9 cellular contexts compared by ENCODE assay signal in the genomic region with DNA sequence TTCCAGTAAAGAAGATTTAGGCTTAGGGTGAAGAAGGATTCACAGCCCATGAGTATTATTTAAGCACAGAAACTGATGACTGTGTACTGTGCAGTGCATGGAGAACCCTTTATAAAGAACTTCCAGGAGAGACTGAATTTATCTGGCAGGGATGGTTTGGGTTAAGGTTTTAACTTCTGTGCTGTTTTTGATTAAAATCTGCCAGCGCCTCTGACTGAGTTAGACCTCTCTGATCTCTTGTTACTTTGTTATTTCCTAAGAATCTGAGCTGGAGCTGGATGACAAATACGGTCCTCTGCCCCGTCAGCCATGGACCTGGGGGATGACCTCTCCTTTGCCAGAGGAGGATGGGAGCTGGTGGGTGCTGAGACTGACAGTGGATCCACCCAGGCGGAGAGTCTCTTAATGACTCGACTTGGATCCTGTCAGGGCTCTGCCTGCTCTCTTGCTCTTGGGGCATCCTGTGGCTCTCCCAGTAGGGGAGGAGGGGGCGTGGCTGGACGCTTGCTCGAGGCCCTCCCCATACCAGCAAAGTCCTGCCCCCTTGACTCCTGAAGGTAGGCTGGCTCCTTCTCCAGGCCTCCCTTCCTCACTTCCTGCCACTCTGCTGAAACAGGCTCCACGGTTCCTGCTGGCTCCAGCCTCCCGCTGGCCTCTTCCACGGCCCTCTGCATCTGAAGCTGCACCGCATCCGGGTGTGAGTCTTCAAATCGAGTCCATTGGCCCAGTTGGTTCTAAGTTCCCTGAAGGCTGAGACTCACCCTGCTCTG.
A peak's percentile ranks its signal among the peaks of the same experiment; 100 is the strongest.
DNase-seq lines count a peak whose midpoint lies in the region; ATAC-seq and TF ChIP-seq lines count a peak whose summit lies in the region.
"Had no signal": no experiment of that assay in that cellular context is flagged by ENCODE, and none has a peak within 500 bp of the region (broad histone marks: within the 10 kb centered on the region; RNA-seq: fewer than 3 reads in every experiment).

No MANE protein-coding gene starts in this region.

- ATAC-seq in HG02852 (IDR thresholded peaks at IDR 0.05; ENCODE audit: unreplicated experiment), result no peak
- no peak for ATAC-seq in HG03039 (IDR thresholded peaks at IDR 0.05; ENCODE audit: unreplicated experiment)
- no peak for ATAC-seq in GM21528 (IDR thresholded peaks at IDR 0.05; ENCODE audit: low FRiP score, unreplicated experiment)

- peak; percentile 4 for DNase-seq in COR-L47 (lab: John Stamatoyannopoulos, UW)
- DNase-seq in NCI-H2196 treated with DMSO at 0.1 percent for 48 hours (lab: John Stamatoyannopoulos, UW; ENCODE audit: unreplicated experiment), result peak; percentile 32
- peak; percentile 64 for DNase-seq in epidermal melanocyte (ENCODE audit: insufficient read length, low spot score)
- DNase-seq in midbrain (lab: John Stamatoyannopoulos, UW), result no peak

- no peaks in the 10 kb centered on the region for H3K36me3 Mint-ChIP-seq in nephron (ENCODE audit: low read depth)
- H3K36me3 Mint-ChIP-seq: activated naive CD4-positive, alpha-beta T cell treated with anti-CD3 and anti-CD28 coated beads, Interleukin-2, amount 50 U/mL, for 24 hours had no signal

- H3K4me1 Mint-ChIP-seq in nephron, result peaks cover 34% of the 10 kb centered on the region
- H3K4me1 Mint-ChIP-seq: activated naive CD4-positive, alpha-beta T cell treated with anti-CD3 and anti-CD28 coated beads, Interleukin-2, amount 50 U/mL, for 24 hours had no signal

- no peaks in the 10 kb centered on the region for H3K9me3 Mint-ChIP-seq in nephron
- H3K9me3 Mint-ChIP-seq: activated naive CD4-positive, alpha-beta T cell treated with anti-CD3 and anti-CD28 coated beads, Interleukin-2, amount 50 U/mL, for 24 hours had no signal

- TF ChIP-seq CTCF in nephron (IDR thresholded peaks at IDR 0.05; ENCODE audit: unreplicated experiment in 3 of 3), result no peak

- peaks cover 34% of the 10 kb centered on the region for H3K27me3 Mint-ChIP-seq in nephron (ENCODE audit: low read depth)
- H3K27me3 Mint-ChIP-seq: activated naive CD4-positive, alpha-beta T cell treated with anti-CD3 and anti-CD28 coated beads, Interleukin-2, amount 50 U/mL, for 24 hours had no signal

- H3K4me3 Mint-ChIP-seq in nephron, result peak overlapping the region in 2 of 3 experiments; percentile 4 to 13
- H3K4me3 Mint-ChIP-seq: activated naive CD4-positive, alpha-beta T cell treated with anti-CD3 and anti-CD28 coated beads, Interleukin-2, amount 50 U/mL, for 24 hours had no signal

- H3K27ac Mint-ChIP-seq in nephron, result peak overlapping the region in 2 of 3 experiments; percentile 32 to 59
